Comparison of ENCODE assay signal across 8 cellular contexts in genomic region chr3:187015903-187016638, GRCh38.
DNase-seq lines count a peak whose midpoint lies in the region; ATAC-seq lines count a peak whose summit lies in the region.
"Had no signal": no experiment of that assay in that cellular context is flagged by ENCODE, and none has a peak within 500 bp of the region (broad histone marks: within the 10 kb centered on the region; RNA-seq: fewer than 3 reads in every experiment).

No MANE protein-coding gene starts in this region.

- H3K9me3 Mint-ChIP-seq in immature natural killer cell = no peaks in the 10 kb centered on the region
- H3K9me3 Mint-ChIP-seq: stimulated activated naive CD8-positive, alpha-beta T cell treated with anti-CD3 and anti-CD28 coated beads, Interleukin-15, amount 100 ng/mL, for 72 hours had no signal

- H3K4me3 Mint-ChIP-seq in immature natural killer cell = no peak overlapping the region

- H3K27ac Mint-ChIP-seq in immature natural killer cell = peak overlapping the region in 5 of 6 donors; percentile 43 to 69 (median 63)

- peak; percentile 62 for ATAC-seq in GM18858 (IDR thresholded peaks at IDR 0.05; ENCODE audit: unreplicated experiment)
- peak; percentile 57 for ATAC-seq in GM21529 (IDR thresholded peaks at IDR 0.05; ENCODE audit: unreplicated experiment)
- ATAC-seq in HG03571 (IDR thresholded peaks at IDR 0.05; ENCODE audit: unreplicated experiment) = peak; percentile 61
- ATAC-seq: stimulated activated naive CD8-positive, alpha-beta T cell treated with anti-CD3 and anti-CD28 coated beads, Interleukin-15, amount 100 ng/mL, for 72 hours had no signal

- H3K36me3 Mint-ChIP-seq in immature natural killer cell = peaks cover 4 to 19% (median 10%) of the 10 kb centered on the region in 3 donors

- peaks cover 0 to 2% (median 1%) of the 10 kb centered on the region in 3 donors for H3K27me3 Mint-ChIP-seq in immature natural killer cell (ENCODE audit: low read depth in 3 of 3)
- H3K27me3 Mint-ChIP-seq: stimulated activated naive CD8-positive, alpha-beta T cell treated with anti-CD3 and anti-CD28 coated beads, Interleukin-15, amount 100 ng/mL, for 72 hours had no signal

- no peak for DNase-seq in immature natural killer cell
- no peak for DNase-seq in SHP77 treated with DMSO at 0.1 percent for 48 hours (lab: John Stamatoyannopoulos, UW)
- DNase-seq in superior temporal gyrus (ENCODE audit: extremely low spot score) = no peak
- no peak for DNase-seq in GM19240 (ENCODE audit: insufficient read length, low spot score)
- DNase-seq: stimulated activated naive CD8-positive, alpha-beta T cell treated with anti-CD3 and anti-CD28 coated beads, Interleukin-15, amount 100 ng/mL, for 72 hours had no signal

- H3K4me1 Mint-ChIP-seq in immature natural killer cell = peaks cover 65 to 97% of the 10 kb centered on the region in 2 donors
